ENCODE assay signal across 9 cellular contexts in the genomic region with DNA sequence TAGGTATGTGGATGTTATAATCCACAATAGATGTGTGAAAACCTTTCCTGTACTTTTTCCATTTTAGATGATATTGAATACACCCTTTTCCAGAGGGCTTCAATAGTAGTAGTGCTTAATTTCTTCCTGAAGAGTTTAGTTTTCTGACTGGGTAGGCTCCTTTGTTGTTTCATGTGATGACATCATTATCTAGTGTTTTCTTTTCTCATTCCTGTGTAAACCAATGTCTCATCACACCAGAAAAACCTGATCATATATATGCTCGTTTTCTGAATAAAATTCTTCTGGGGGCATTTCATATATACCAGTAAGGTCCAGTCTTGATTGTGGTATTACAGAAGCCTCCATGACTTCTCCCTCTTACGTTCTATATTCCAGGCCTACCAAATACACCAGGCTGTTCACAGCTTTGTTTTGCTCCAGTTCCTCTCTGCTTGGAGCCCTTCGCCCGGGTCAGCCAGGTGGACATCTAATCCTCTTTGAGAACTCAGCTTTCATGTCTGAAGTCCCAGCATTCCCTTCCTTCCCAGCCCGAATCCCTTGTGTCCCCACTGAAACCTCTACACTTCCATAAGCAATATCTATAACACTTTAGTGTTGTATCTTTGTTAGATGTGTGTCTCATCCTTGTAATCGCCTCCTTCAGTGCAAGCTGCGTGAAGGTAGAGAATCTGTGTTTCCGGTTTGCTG. TPM values are rescaled to one million over a fixed set of nuclear protein-coding genes. Genes with fewer than 3 reads are reported as not detected.
A peak's percentile ranks its signal among the peaks of the same experiment; 100 is the strongest.
DNase-seq lines count a peak whose midpoint lies in the region; ATAC-seq and TF ChIP-seq lines count a peak whose summit lies in the region.
"Had no signal": no experiment of that assay in that cellular context is flagged by ENCODE, and none has a peak within 500 bp of the region (broad histone marks: within the 10 kb centered on the region; RNA-seq: fewer than 3 reads in every experiment).

No MANE protein-coding gene starts in this region.

- H3K9ac ChIP-seq in KMS-11, result peak overlapping the region; percentile 15; the same call in 1 of the 2 replicates
- peak overlapping the region; percentile 100 for H3K9ac ChIP-seq in mucosa of stomach (ENCODE audit: low read length)

- H3K27ac ChIP-seq in KMS-11, result no peak overlapping the region; the same call in 1 of the 2 replicates

- H3K9me3 ChIP-seq in BE2C, result no peaks in the 10 kb centered on the region
- H3K9me3 ChIP-seq in mucosa of stomach (ENCODE audit: control insufficient read depth, low read length), result no peaks in the 10 kb centered on the region
- no peaks in the 10 kb centered on the region for H3K9me3 ChIP-seq in T-helper 17 cell (ENCODE audit: control insufficient read depth, low read length, poor library complexity, severe bottlenecking)

- H2AFZ ChIP-seq in KMS-11 (ENCODE audit: low read depth), result no peak overlapping the region

- H3K36me3 Mint-ChIP-seq in T-helper 17 cell (ENCODE audit: low read depth), result peaks cover 6% of the 10 kb centered on the region

- H3K4me1 Mint-ChIP-seq in T-helper 17 cell, result peaks cover 42% of the 10 kb centered on the region

- no peaks in the 10 kb centered on the region for H4K20me1 ChIP-seq in KMS-11 (ENCODE audit: insufficient read depth)

- H3K27me3 ChIP-seq in BE2C (no peaks in the 10 kb centered on the region), KMS-11 (ENCODE audit: insufficient read depth, low read depth) (no peaks in the 10 kb centered on the region), mucosa of stomach (ENCODE audit: control insufficient read depth, insufficient read depth, low read length) (no peaks in the 10 kb centered on the region)

- ATAC-seq in GM21390 (IDR thresholded peaks at IDR 0.05; ENCODE audit: unreplicated experiment), result no peak
- no peak for ATAC-seq in T-helper 17 cell
- no peak for ATAC-seq in GM18861 (IDR thresholded peaks at IDR 0.05; ENCODE audit: unreplicated experiment)

- no peak overlapping the region for H3K27ac Mint-ChIP-seq in T-helper 17 cell
- H3K27ac Mint-ChIP-seq: brain had no signal

- H3K27me3 Mint-ChIP-seq in T-helper 17 cell, result no peaks in the 10 kb centered on the region

- H3K4me1 ChIP-seq in BE2C, result no peaks in the 10 kb centered on the region
- H3K4me1 ChIP-seq in KMS-11 (ENCODE audit: low read depth, poor library complexity, severe bottlenecking), result no peaks in the 10 kb centered on the region
- H3K4me1 ChIP-seq in mucosa of stomach (ENCODE audit: control insufficient read depth, insufficient read depth, low read length), result peaks cover 15% of the 10 kb centered on the region

- peak overlapping the region; percentile 51 for H3K4me2 ChIP-seq in KMS-11

- DNase-seq in BE2C (no peak), cerebellum (ENCODE audit: low spot score) (peak; percentile 24), NCI-H1436 (lab: John Stamatoyannopoulos, UW) (no peak), T-helper 17 cell (no peak)

- H3K36me3 ChIP-seq in BE2C (no peaks in the 10 kb centered on the region), KMS-11 (ENCODE audit: insufficient read depth) (no peaks in the 10 kb centered on the region), mucosa of stomach (ENCODE audit: control insufficient read depth, insufficient read depth, low read length) (no peaks in the 10 kb centered on the region)

- TF ChIP-seq CTCF in BE2C (IDR thresholded peaks at IDR 0.05; ENCODE audit: low read depth, low read length), result no peak
- no peak for TF ChIP-seq CTCF in KMS-11 (conservative IDR thresholded peaks at IDR 0.05; ENCODE audit: low read depth, low read length)

- H3K79me2 ChIP-seq in KMS-11 (ENCODE audit: insufficient read depth, low read depth), result peaks cover 22% of the 10 kb centered on the region; the same call in 1 of the 2 replicates

- H3K4me3 ChIP-seq in BE2C (ENCODE audit: low read depth, low read length) (peak overlapping the region; percentile 85), KMS-11 (IDR thresholded peaks at IDR 0.05; ENCODE audit: insufficient read depth, low read depth, low read length) (no peak overlapping the region), mucosa of stomach (ENCODE audit: low read length) (no peak overlapping the region)

- no peak overlapping the region for H3K4me3 Mint-ChIP-seq in T-helper 17 cell
- H3K4me3 Mint-ChIP-seq: brain had no signal

RNA-seq across cellular contexts. Expression of a gene that starts 1.8 kb away (rescaled TPM):
- 35.7 TPM for polyA plus RNA-seq in BE2C (2012; ENCODE audit: insufficient read depth, insufficient read length, low read depth)
- 141 TPM for total RNA-seq in cerebellum
- 100 to 1,000 TPM in 1 of 2 donors, 10 to 100 TPM in 1; 69.4 to 140 TPM for total RNA-seq in T-helper 17 cell
